Comparison of ENCODE assay signal across 8 cellular contexts in the genomic region with DNA sequence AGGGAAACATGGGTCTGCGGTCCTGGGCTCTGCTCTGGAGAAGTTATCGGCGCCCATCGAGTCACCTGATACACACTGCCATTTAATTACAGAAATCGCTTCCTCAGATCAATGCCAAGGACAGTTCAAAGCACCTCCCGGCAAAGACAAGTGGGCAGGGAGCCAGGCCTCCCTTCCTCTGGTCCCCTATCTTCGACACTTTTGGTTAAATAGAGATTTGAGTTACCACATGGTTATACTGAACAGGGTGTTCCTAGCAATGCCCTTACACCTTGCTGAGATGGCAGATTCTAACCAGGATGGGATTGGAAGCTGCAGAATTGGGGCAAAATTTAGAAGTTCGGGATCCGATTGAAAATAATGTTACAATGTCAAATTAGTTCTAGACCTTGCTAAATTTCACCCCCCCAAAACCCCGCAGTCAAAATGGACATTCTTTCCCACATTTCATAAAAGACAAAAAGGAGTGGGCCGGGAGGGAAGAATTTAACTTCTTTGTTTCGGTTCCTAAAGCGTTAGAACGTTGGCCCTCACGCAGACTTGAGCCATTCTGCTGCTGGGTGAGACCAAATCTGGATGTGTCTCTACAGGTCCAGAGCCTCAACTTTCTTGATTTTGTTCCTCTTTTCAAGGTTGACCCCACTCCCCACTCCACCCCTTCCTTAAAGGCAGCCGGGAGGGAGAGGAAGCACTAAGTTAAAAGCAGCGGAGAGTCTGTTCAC. TPM values are rescaled to one million over a fixed set of nuclear protein-coding genes. Genes with fewer than 3 reads are reported as not detected.
A peak's percentile ranks its signal among the peaks of the same experiment; 100 is the strongest.
DNase-seq lines count a peak whose midpoint lies in the region; ATAC-seq and TF ChIP-seq lines count a peak whose summit lies in the region.

No MANE protein-coding gene starts in this region.

- H3K27ac ChIP-seq in SU-DHL-6 (ENCODE audit: low read depth, low read length), result no peak overlapping the region
- H3K27ac ChIP-seq in right atrium auricular region, result no peak overlapping the region
- H3K27ac ChIP-seq in substantia nigra (ENCODE audit: low read depth, low read length, poor library complexity, severe bottlenecking), result peak overlapping the region; percentile 35

- peaks cover 0 to 33% of the 10 kb centered on the region in 2 donors for H3K4me1 ChIP-seq in right atrium auricular region

- no peaks in the 10 kb centered on the region for H3F3A ChIP-seq in SU-DHL-6 (ENCODE audit: insufficient read depth)

- DNase-seq in SIG-M5 treated with dmso at 0.1 percent for 504 hours (lab: John Stamatoyannopoulos, UW; ENCODE audit: unreplicated experiment), result peak; percentile 68
- DNase-seq in SIG-M5 (lab: John Stamatoyannopoulos, UW), result no peak
- no peak for DNase-seq in right atrium auricular region (ENCODE audit: low spot score)
- peak in 6 of 49 donors; percentile 19 to 61 (median 38) for DNase-seq in substantia nigra (lab: John Stamatoyannopoulos, UW)
- no peak for DNase-seq in ureter (ENCODE audit: low spot score)
- no peak for DNase-seq in activated effector memory CD4-positive, alpha-beta T cell treated with anti-CD3 and anti-CD28 coated beads, Interleukin-2, amount 50 U/mL, for 16 hours

- H3K9me2 ChIP-seq in SU-DHL-6 (replicated peaks; ENCODE audit: insufficient read depth, low read length), result no peaks in the 10 kb centered on the region

- H3K4me2 ChIP-seq in SU-DHL-6 (ENCODE audit: low read depth, low read length, poor library complexity, severe bottlenecking), result no peak overlapping the region

- no peaks in the 10 kb centered on the region for H3K36me3 ChIP-seq in SU-DHL-6 (ENCODE audit: low read length)
- no peaks in the 10 kb centered on the region for H3K36me3 ChIP-seq in right atrium auricular region

- TF ChIP-seq CTCF in SU-DHL-6 (IDR thresholded peaks at IDR 0.05; ENCODE audit: insufficient read depth, low read length, poor library complexity, severe bottlenecking) (no peak), right atrium auricular region (IDR thresholded peaks at IDR 0.05) (no peak)

- H3K4me3 ChIP-seq in SU-DHL-6 (ENCODE audit: insufficient read depth, low read length, poor library complexity, severe bottlenecking), result no peak overlapping the region
- H3K4me3 ChIP-seq in right atrium auricular region, result peak overlapping the region; percentile 20 to 41

- H3K9me3 ChIP-seq in SU-DHL-6 (ENCODE audit: insufficient read depth, low read length), result no peaks in the 10 kb centered on the region
- no peaks in the 10 kb centered on the region for H3K9me3 ChIP-seq in right atrium auricular region

- peak overlapping the region; percentile 36 for H2AFZ ChIP-seq in SU-DHL-6 (ENCODE audit: low read depth, low read length, severe bottlenecking)

- no peaks in the 10 kb centered on the region for H3K79me2 ChIP-seq in SU-DHL-6 (ENCODE audit: insufficient read depth, low read length)

- no peak for ATAC-seq in HG03280 (IDR thresholded peaks at IDR 0.05; ENCODE audit: unreplicated experiment)

- H4K20me1 ChIP-seq in SU-DHL-6 (ENCODE audit: low read depth, low read length), result no peaks in the 10 kb centered on the region

- H3K9ac ChIP-seq in SU-DHL-6 (ENCODE audit: low read length), result no peak overlapping the region

- H3K27me3 ChIP-seq in SU-DHL-6 (ENCODE audit: low read length) (no peaks in the 10 kb centered on the region), right atrium auricular region (peaks cover 20 to 43% of the 10 kb centered on the region in 2 donors)

RNA-seq across cellular contexts. Expression of a gene that starts 2.2 kb away (rescaled TPM):
- total RNA-seq in right atrium auricular region (not detected), ureter (not detected)

RNA-seq across cellular contexts. Expression of a gene that starts 21.5 kb away (rescaled TPM):
- total RNA-seq in right atrium auricular region (not detected), ureter (not detected)
